23 cellular contexts compared by ENCODE assay signal in genomic region chr5:143152445-143152844, GRCh38.
DNase-seq lines count a peak whose midpoint lies in the region; ATAC-seq and TF ChIP-seq lines count a peak whose summit lies in the region.
"Had no signal": no experiment of that assay in that cellular context is flagged by ENCODE, and none has a peak within 500 bp of the region (broad histone marks: within the 10 kb centered on the region; RNA-seq: fewer than 3 reads in every experiment).

No MANE protein-coding gene starts in this region.

- H3K4me2 ChIP-seq in Karpas-422 (ENCODE audit: low read depth, low read length, poor library complexity, severe bottlenecking), result no peak overlapping the region
- H3K4me2 ChIP-seq: BLaER1, GM23338 had no signal

- H3K36me3 ChIP-seq in Karpas-422 (ENCODE audit: insufficient read depth, low read length) (peaks cover 27% of the 10 kb centered on the region; the same call in 1 of the 2 replicates), neutrophil (peaks cover 58% of the 10 kb centered on the region), stomach smooth muscle (ENCODE audit: control insufficient read depth in 2 of 2, insufficient read depth in 2 of 2, low read length in 2 of 2) (peaks cover 0 to 6% of the 10 kb centered on the region in 2 donors)

- H3K9ac ChIP-seq in Karpas-422 (ENCODE audit: low read length), result no peak overlapping the region
- no peak overlapping the region for H3K9ac ChIP-seq in stomach smooth muscle (ENCODE audit: low read length in 2 of 2)
- H3K9ac ChIP-seq: BLaER1 had no signal

- H2AFZ ChIP-seq in Karpas-422 (ENCODE audit: low read length), result no peak overlapping the region
- H2AFZ ChIP-seq: GM23338 had no signal

- no peaks in the 10 kb centered on the region for H3K9me2 ChIP-seq in Karpas-422 (replicated peaks; ENCODE audit: insufficient read depth, low read length)

- H4K20me1 ChIP-seq in Karpas-422 (ENCODE audit: insufficient read depth, low read depth, low read length), result no peaks in the 10 kb centered on the region
- H4K20me1 ChIP-seq: BLaER1 had no signal

- H3K9me3 ChIP-seq in Karpas-422 (ENCODE audit: low read length) (no peaks in the 10 kb centered on the region), neutrophil (no peaks in the 10 kb centered on the region), stomach smooth muscle (ENCODE audit: control insufficient read depth in 2 of 2, low read length in 2 of 2) (no peaks in the 10 kb centered on the region), right cardiac atrium (ENCODE audit: control insufficient read depth, low read length) (no peaks in the 10 kb centered on the region)
- H3K9me3 ChIP-seq: BLaER1 had no signal

- DNase-seq in Karpas-422 (no peak), occipital lobe (lab: John Stamatoyannopoulos, UW) (no peak), right cardiac atrium (no peak), NCI-H524 treated with DMSO at 0.1 percent for 48 hours (lab: John Stamatoyannopoulos, UW) (no peak)
- DNase-seq: CD4-positive, CD25-positive, alpha-beta regulatory T cell; DMS53; H9; Kasumi-1; NCI-H1105; NCI-H1436 treated with DMSO at 0.1 percent for 48 hours; NCI-H1930; NCI-H446; NCI-H526; NCI-H82; NK-92 treated with Interleukin-12 subunit alpha and Interleukin-12 subunit beta, amount 100 ng/mL, for 24 hours; PC-3 had no signal

- peaks cover 5% of the 10 kb centered on the region; the same call in 1 of the 2 replicates for H3K79me2 ChIP-seq in Karpas-422 (ENCODE audit: low read length)

- H3K4me3 ChIP-seq in Karpas-422 (ENCODE audit: low read length), result no peak overlapping the region
- no peak overlapping the region for H3K4me3 ChIP-seq in neutrophil (ENCODE audit: low read depth in 1 of 2, low read length in 1 of 2)
- H3K4me3 ChIP-seq in stomach smooth muscle (ENCODE audit: low read length in 2 of 2), result no peak overlapping the region
- H3K4me3 ChIP-seq in right cardiac atrium (ENCODE audit: low read length), result no peak overlapping the region
- H3K4me3 ChIP-seq: BLaER1, GM23338 had no signal

- peak overlapping the region; percentile 53; the same call in 1 of the 2 replicates for H3K27ac ChIP-seq in Karpas-422 (ENCODE audit: low read length)
- peak overlapping the region; percentile 8 for H3K27ac ChIP-seq in cingulate gyrus (ENCODE audit: low read depth, low read length)
- peak overlapping the region; percentile 40 for H3K27ac ChIP-seq in neutrophil
- peak overlapping the region; percentile 42 for H3K27ac ChIP-seq in stomach smooth muscle (ENCODE audit: low read length)
- no peak overlapping the region for H3K27ac ChIP-seq in right cardiac atrium (ENCODE audit: low read length)
- H3K27ac ChIP-seq: BLaER1 had no signal

- intact Hi-C loops in right cardiac atrium (cut with DNase I), result no loop called here

- ATAC-seq in right cardiac atrium (no peak), HG03571 (IDR thresholded peaks at IDR 0.05; ENCODE audit: unreplicated experiment) (no peak)
- ATAC-seq: GM23338, PC-3, SK-N-SH treated with all-trans-retinoic acid at 6 μM for 48 hours had no signal

- WGBS in right cardiac atrium, result 98% methylated on average over 2 of the region's 2 CpGs

- no peak for TF ChIP-seq CTCF in neutrophil (IDR thresholded peaks at IDR 0.05)

- H3K27me3 ChIP-seq in Karpas-422 (ENCODE audit: low read length) (no peaks in the 10 kb centered on the region), neutrophil (no peaks in the 10 kb centered on the region), stomach smooth muscle (ENCODE audit: control insufficient read depth in 1 of 2, insufficient read depth in 2 of 2, low read length in 2 of 2) (no peaks in the 10 kb centered on the region), right cardiac atrium (ENCODE audit: control insufficient read depth, insufficient read depth) (no peaks in the 10 kb centered on the region)
- H3K27me3 ChIP-seq: BLaER1 had no signal

- H3K4me1 ChIP-seq in Karpas-422 (ENCODE audit: low read length) (peaks cover 73% of the 10 kb centered on the region), neutrophil (ENCODE audit: control insufficient read depth in 1 of 2, insufficient read depth in 1 of 2, low read depth in 1 of 2, low read length in 1 of 2) (no peaks in the 10 kb centered on the region), stomach smooth muscle (ENCODE audit: control insufficient read depth, insufficient read depth, low read length) (peaks cover 48% of the 10 kb centered on the region), right cardiac atrium (ENCODE audit: control insufficient read depth, insufficient read depth, low read length) (peaks cover 3% of the 10 kb centered on the region)
- H3K4me1 ChIP-seq: BLaER1 had no signal
